8 cellular contexts compared by ENCODE assay signal in the genomic region with DNA sequence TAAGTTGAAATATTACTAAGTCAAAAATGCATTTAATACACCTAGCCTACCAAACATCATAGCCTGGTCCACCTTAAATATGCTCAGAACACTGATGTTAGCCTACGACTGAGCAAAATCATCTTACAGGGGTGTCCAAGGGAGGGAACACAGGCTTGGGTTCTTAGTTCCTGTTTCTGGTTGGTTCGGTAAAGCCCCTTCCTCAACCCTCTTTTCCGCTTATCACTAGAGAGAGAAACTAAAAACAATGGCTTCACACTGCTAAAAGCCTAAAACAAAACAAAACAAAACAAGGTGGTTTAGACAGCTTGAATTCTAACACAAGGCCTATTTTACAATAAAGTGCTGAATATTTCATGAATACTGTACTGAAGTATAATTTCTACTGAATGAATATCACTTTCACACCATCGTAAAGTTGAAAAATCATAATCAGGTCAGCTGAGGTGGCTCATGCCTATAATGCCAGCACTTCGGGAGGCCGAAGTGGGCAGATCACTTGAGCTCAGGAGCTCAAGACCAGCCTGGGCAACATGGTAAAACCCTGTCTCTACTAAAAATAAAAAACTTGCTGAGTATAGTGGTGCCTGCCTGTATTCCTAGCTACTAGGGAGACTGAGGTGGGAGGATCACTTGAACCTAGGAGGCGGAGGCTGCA.
DNase-seq lines count a peak whose midpoint lies in the region; ATAC-seq and TF ChIP-seq lines count a peak whose summit lies in the region.

No MANE protein-coding gene starts in this region.

- H3K4me3 Mint-ChIP-seq in activated CD8-positive, alpha-beta memory T cell treated with anti-CD3 and anti-CD28 coated beads, Interleukin-2, amount 10 ng/mL, durations not matched to agents 7 days and 5 days: no peak overlapping the region

- H3K9me3 Mint-ChIP-seq in activated CD8-positive, alpha-beta memory T cell treated with anti-CD3 and anti-CD28 coated beads, Interleukin-2, amount 10 ng/mL, durations not matched to agents 7 days and 5 days (ENCODE audit: low read depth): no peaks in the 10 kb centered on the region

- TF ChIP-seq POLR2A in GM18505 (IDR thresholded peaks at IDR 0.05; ENCODE audit: borderline replicate concordance, extremely low read depth, insufficient read depth, insufficient read length): no peak

- H3K27ac Mint-ChIP-seq in activated CD8-positive, alpha-beta memory T cell treated with anti-CD3 and anti-CD28 coated beads, Interleukin-2, amount 10 ng/mL, durations not matched to agents 7 days and 5 days: no peak overlapping the region

- peaks cover 6% of the 10 kb centered on the region for H3K36me3 Mint-ChIP-seq in activated CD8-positive, alpha-beta memory T cell treated with anti-CD3 and anti-CD28 coated beads, Interleukin-2, amount 10 ng/mL, durations not matched to agents 7 days and 5 days

- H3K27me3 Mint-ChIP-seq in activated CD8-positive, alpha-beta memory T cell treated with anti-CD3 and anti-CD28 coated beads, Interleukin-2, amount 10 ng/mL, durations not matched to agents 7 days and 5 days: no peaks in the 10 kb centered on the region

- peaks cover 24% of the 10 kb centered on the region for H3K4me1 Mint-ChIP-seq in activated CD8-positive, alpha-beta memory T cell treated with anti-CD3 and anti-CD28 coated beads, Interleukin-2, amount 10 ng/mL, durations not matched to agents 7 days and 5 days

- ATAC-seq in GM18505 (IDR thresholded peaks at IDR 0.05; ENCODE audit: unreplicated experiment) (peak; percentile 95), GM21423 (IDR thresholded peaks at IDR 0.05; ENCODE audit: unreplicated experiment) (peak; percentile 89), HG03460 (IDR thresholded peaks at IDR 0.05; ENCODE audit: unreplicated experiment) (peak; percentile 95), esophagus mucosa (peak; percentile 39)
- ATAC-seq in activated CD8-positive, alpha-beta memory T cell treated with anti-CD3 and anti-CD28 coated beads, Interleukin-2, amount 10 ng/mL, durations not matched to agents 7 days and 5 days: no peak

- DNase-seq in activated CD8-positive, alpha-beta memory T cell treated with anti-CD3 and anti-CD28 coated beads, Interleukin-2, amount 10 ng/mL, durations not matched to agents 7 days and 5 days: no peak
- DNase-seq in NCI-H2029 (lab: John Stamatoyannopoulos, UW) (no peak), NCI-H345 (lab: John Stamatoyannopoulos, UW) (no peak), NCI-H748 (lab: John Stamatoyannopoulos, UW; ENCODE audit: unreplicated experiment) (no peak)

- CTCF ChIA-PET in activated CD8-positive, alpha-beta memory T cell treated with anti-CD3 and anti-CD28 coated beads, Interleukin-2, amount 10 ng/mL, durations not matched to agents 7 days and 5 days (lab: Charles Lee): no interaction called here
